9 cellular contexts compared by ENCODE assay signal in genomic region chr1:172609528-172609927, GRCh38. TPM values are rescaled to one million over a fixed set of nuclear protein-coding genes. Genes with fewer than 3 reads are reported as not detected.
DNase-seq lines count a peak whose midpoint lies in the region; ATAC-seq, FAIRE-seq and TF ChIP-seq lines count a peak whose summit lies in the region.
"Had no signal": no experiment of that assay in that cellular context is flagged by ENCODE, and none has a peak within 500 bp of the region (broad histone marks: within the 10 kb centered on the region; RNA-seq: fewer than 3 reads in every experiment).

No MANE protein-coding gene starts in this region.

- FAIRE-seq in astrocyte (lab: Jason Lieb, UNC), result peak; percentile 82

- TF ChIP-seq POLR2A in lower leg skin (IDR thresholded peaks at IDR 0.05), result no peak

- no peaks in the 10 kb centered on the region for H4K20me1 ChIP-seq in astrocyte (ENCODE audit: insufficient read depth, low read length)

- H3K27ac Mint-ChIP-seq in astrocyte (ENCODE audit: unreplicated experiment), result no peak overlapping the region

- 91 to 94% methylated on average over 3 of the region's 3 CpGs for WGBS in lower leg skin, 2 donors

- TF ChIP-seq CTCF in astrocyte (IDR thresholded peaks at IDR 0.05; ENCODE audit: insufficient read depth, low read depth, low read length) (peak; percentile 22), lower leg skin (IDR thresholded peaks at IDR 0.05) (no peak), GM10266 (IDR thresholded peaks at IDR 0.05; ENCODE audit: control insufficient read depth, insufficient read depth, low read depth, missing control alignments) (no peak)

- no peaks in the 10 kb centered on the region for H3K9me3 Mint-ChIP-seq in astrocyte (ENCODE audit: unreplicated experiment)

- DNase-seq in DMS153 (lab: John Stamatoyannopoulos, UW), result peak; percentile 8
- peak; percentile 35 for DNase-seq in KBM-7
- no peak for DNase-seq in astrocyte (ENCODE audit: low read depth)
- peak; percentile 29 to 35 for DNase-seq in lung microvascular endothelial cell (ENCODE audit: low read depth in 2 of 2)
- DNase-seq in lower leg skin (ENCODE audit: low spot score in 2 of 2), result no peak
- no peak for DNase-seq in GM10266 (ENCODE audit: extremely low spot score)
- DNase-seq: KG1 had no signal

- H3K27ac ChIP-seq in astrocyte (ENCODE audit: low read depth, low read length), result no peak overlapping the region

- no peak overlapping the region for H3K4me2 ChIP-seq in astrocyte (ENCODE audit: low read length)

- H3K4me3 Mint-ChIP-seq in astrocyte (ENCODE audit: unreplicated experiment), result no peak overlapping the region

- no peak for ATAC-seq in HG03457 (IDR thresholded peaks at IDR 0.05; ENCODE audit: unreplicated experiment)
- ATAC-seq in GM18907 (IDR thresholded peaks at IDR 0.05; ENCODE audit: unreplicated experiment), result no peak

- H3K4me3 ChIP-seq in astrocyte (ENCODE audit: insufficient read depth, low read depth, low read length) (no peak overlapping the region), lower leg skin (ENCODE audit: low read depth, poor library complexity, severe bottlenecking) (no peak overlapping the region)

- no peaks in the 10 kb centered on the region for H3K27me3 Mint-ChIP-seq in astrocyte (ENCODE audit: low read depth, unreplicated experiment)

- no peaks in the 10 kb centered on the region for H3K36me3 ChIP-seq in astrocyte (ENCODE audit: insufficient read depth, low read length)

- intact Hi-C loops in lower leg skin (cut with DNase I; ENCODE audit: low total_unique reads), result no loop called here

- H3K79me2 ChIP-seq in astrocyte (ENCODE audit: insufficient read depth, low read length), result no peaks in the 10 kb centered on the region

- H3K36me3 Mint-ChIP-seq in astrocyte (ENCODE audit: low read depth, unreplicated experiment), result peaks cover 1% of the 10 kb centered on the region

- H3K4me1 Mint-ChIP-seq in astrocyte (ENCODE audit: low read depth, unreplicated experiment), result peaks cover 18% of the 10 kb centered on the region

- no peak overlapping the region for H2AFZ ChIP-seq in astrocyte (ENCODE audit: low read depth, low read length)

- no peaks in the 10 kb centered on the region for H3K27me3 ChIP-seq in astrocyte (ENCODE audit: insufficient read depth, low read length)

- in situ Hi-C loops in KBM-7 (cut with MboI; ENCODE audit: low pct_unique_long_range_greater_than_20kb, low sequenced_read_pairs), result no loop called here

- H3K9ac ChIP-seq in astrocyte (ENCODE audit: low read length), result no peak overlapping the region

- no peaks in the 10 kb centered on the region for H3K4me1 ChIP-seq in astrocyte (ENCODE audit: insufficient read depth, low read length)

- H3K9me3 ChIP-seq in astrocyte (ENCODE audit: insufficient read depth, low read depth, low read length), result no peaks in the 10 kb centered on the region

RNA-seq across cellular contexts. Expression of gene FASLG, which starts 49.4 kb away (rescaled TPM):
- total RNA-seq in astrocyte (not detected in 2 replicates), lung microvascular endothelial cell (not detected in 2 replicates), lower leg skin (not detected)

Comparison
In these comparisons a context has a peak if more than half of its experiments do, and no peak if none do; other contexts are left out.
1. DNase-seq: peak in DMS153 (single experiment), KBM-7 (single experiment) and lung microvascular endothelial cell (2 of 2); none in astrocyte (single experiment), lower leg skin (0 of 2) and GM10266 (single experiment).